Comparison of ENCODE assay signal across 16 cellular contexts in genomic region chr10:33100996-33101747, GRCh38.
DNase-seq lines count a peak whose midpoint lies in the region; ATAC-seq, FAIRE-seq and TF ChIP-seq lines count a peak whose summit lies in the region.
"Had no signal": no experiment of that assay in that cellular context is flagged by ENCODE, and none has a peak within 500 bp of the region (broad histone marks: within the 10 kb centered on the region; RNA-seq: fewer than 3 reads in every experiment).

No MANE protein-coding gene starts in this region.

- H3K4me1 Mint-ChIP-seq in CD4-positive, CD25-positive, alpha-beta regulatory T cell = peaks cover 41 to 71% (median 57%) of the 10 kb centered on the region in 4 donors
- H3K4me1 Mint-ChIP-seq in activated T-helper 17 cell treated with anti-CD3 and anti-CD28 coated beads, Interleukin-2, amount 50 U/mL, for 72 hours = peaks cover 36% of the 10 kb centered on the region

- H3K36me3 ChIP-seq in CD4-positive, CD25-positive, alpha-beta regulatory T cell (ENCODE audit: control insufficient read depth, insufficient read depth, low read length) = peaks cover 8% of the 10 kb centered on the region
- no peaks in the 10 kb centered on the region for H3K36me3 ChIP-seq in keratinocyte (ENCODE audit: control insufficient read depth in 2 of 2, extremely low read depth in 1 of 2, insufficient read depth in 2 of 2, low read length in 2 of 2)
- no peaks in the 10 kb centered on the region for H3K36me3 ChIP-seq in upper lobe of left lung
- H3K36me3 ChIP-seq: sigmoid colon, stomach had no signal

- in situ Hi-C loops in KBM-7 (cut with MboI; ENCODE audit: low pct_unique_long_range_greater_than_20kb, low sequenced_read_pairs) = no loop called here

- H3K36me3 Mint-ChIP-seq in CD4-positive, CD25-positive, alpha-beta regulatory T cell = peaks cover 20% of the 10 kb centered on the region
- H3K36me3 Mint-ChIP-seq in activated T-helper 17 cell treated with anti-CD3 and anti-CD28 coated beads, Interleukin-2, amount 50 U/mL, for 72 hours (ENCODE audit: low read depth) = no peaks in the 10 kb centered on the region

- H2AFZ ChIP-seq in keratinocyte (ENCODE audit: control insufficient read depth, low read length) = peak overlapping the region; percentile 64

- whole genome bisulfite sequencing in upper lobe of left lung, 2 donors = 79 to 83% methylated on average over 3 of the region's 3 CpGs

- H3K4me3 Mint-ChIP-seq in CD4-positive, CD25-positive, alpha-beta regulatory T cell = peak overlapping the region in 3 of 4 donors; percentile 2 to 29 (median 10)
- peak overlapping the region; percentile 76 for H3K4me3 Mint-ChIP-seq in activated T-helper 17 cell treated with anti-CD3 and anti-CD28 coated beads, Interleukin-2, amount 50 U/mL, for 72 hours

- peak; percentile 95 for FAIRE-seq in keratinocyte (lab: Jason Lieb, UNC)
- FAIRE-seq: GM12892, RCC 7860 had no signal

- no peak overlapping the region for H3K4me2 ChIP-seq in keratinocyte (ENCODE audit: control insufficient read depth, extremely low read depth, insufficient read depth, low read depth, low read length)

- H3K27ac ChIP-seq in CD4-positive, CD25-positive, alpha-beta regulatory T cell (ENCODE audit: insufficient read depth, low read length, poor library complexity, severe bottlenecking) = peak overlapping the region; percentile 68
- H3K27ac ChIP-seq in keratinocyte (ENCODE audit: control insufficient read depth, insufficient read depth, low read length) (peak overlapping the region; percentile 11), upper lobe of left lung (no peak overlapping the region)
- H3K27ac ChIP-seq: sigmoid colon, stomach had no signal

- no peaks in the 10 kb centered on the region for H3K27me3 ChIP-seq in CD4-positive, CD25-positive, alpha-beta regulatory T cell (ENCODE audit: control insufficient read depth, insufficient read depth, low read length)
- no peaks in the 10 kb centered on the region for H3K27me3 ChIP-seq in keratinocyte (ENCODE audit: control insufficient read depth, extremely low read depth, insufficient read depth, low read length)
- no peaks in the 10 kb centered on the region for H3K27me3 ChIP-seq in upper lobe of left lung
- H3K27me3 ChIP-seq: sigmoid colon, stomach had no signal

- peak in 1 of 3 donors; percentile 57 for DNase-seq in CD4-positive, CD25-positive, alpha-beta regulatory T cell
- peak; percentile 63 for DNase-seq in KBM-7
- DNase-seq in keratinocyte (ENCODE audit: low read depth, low spot score) = no peak
- no peak for DNase-seq in midbrain (lab: John Stamatoyannopoulos, UW)
- no peak for DNase-seq in upper lobe of left lung
- DNase-seq in T1000 (lab: John Stamatoyannopoulos, UW) = no peak
- DNase-seq in NCI-H2227 (lab: John Stamatoyannopoulos, UW; ENCODE audit: unreplicated experiment) = no peak
- DNase-seq: NCI-H1105; NCI-H446 treated with DMSO at 0.1 percent for 48 hours; sigmoid colon; stimulated activated CD4-positive, alpha-beta T cell treated with anti-CD3 and anti-CD28 coated beads, Interleukin-4, amount 100 ng/mL, for 4 hours; stomach; T-helper 9 cell had no signal

- H3K4me3 ChIP-seq in CD4-positive, CD25-positive, alpha-beta regulatory T cell (ENCODE audit: low read depth, low read length) = peak overlapping the region; percentile 47
- H3K4me3 ChIP-seq in keratinocyte (ENCODE audit: control insufficient read depth in 2 of 3, extremely low read depth in 1 of 3, insufficient read depth in 2 of 3, low read depth in 1 of 3, low read length in 3 of 3) = no peak overlapping the region
- no peak overlapping the region for H3K4me3 ChIP-seq in upper lobe of left lung
- H3K4me3 ChIP-seq: sigmoid colon, stomach had no signal

- H3K79me2 ChIP-seq in keratinocyte (ENCODE audit: control insufficient read depth, insufficient read depth, low read length) = no peaks in the 10 kb centered on the region

- TF ChIP-seq CTCF in keratinocyte (optimal IDR thresholded peaks at IDR 0.05 in 1 of 3, IDR thresholded peaks at IDR 0.05 in 1 of 3, conservative IDR thresholded peaks at IDR 0.05 in 1 of 3; ENCODE audit: extremely low read depth in 1 of 3, insufficient read depth in 2 of 3, low read length in 3 of 3) (no peak), upper lobe of left lung (IDR thresholded peaks at IDR 0.05) (no peak)

- no peak for ATAC-seq in CD4-positive, CD25-positive, alpha-beta regulatory T cell (ENCODE audit: low read depth in 2 of 2)
- ATAC-seq in activated T-helper 17 cell treated with anti-CD3 and anti-CD28 coated beads, Interleukin-2, amount 50 U/mL, for 72 hours (replicated peaks) = peak; percentile 64
- no peak for ATAC-seq in upper lobe of left lung (ENCODE audit: low FRiP score in 2 of 2)

- H3K4me1 ChIP-seq in CD4-positive, CD25-positive, alpha-beta regulatory T cell (ENCODE audit: control insufficient read depth, insufficient read depth, low read length, poor library complexity, severe bottlenecking) = peaks cover 39% of the 10 kb centered on the region
- H3K4me1 ChIP-seq in keratinocyte (ENCODE audit: control insufficient read depth, extremely low read depth, insufficient read depth, low read length) (peaks cover 17% of the 10 kb centered on the region), upper lobe of left lung (no peaks in the 10 kb centered on the region)
- H3K4me1 ChIP-seq: sigmoid colon, stomach had no signal

- H3K27me3 Mint-ChIP-seq in CD4-positive, CD25-positive, alpha-beta regulatory T cell = no peaks in the 10 kb centered on the region
- no peaks in the 10 kb centered on the region for H3K27me3 Mint-ChIP-seq in activated T-helper 17 cell treated with anti-CD3 and anti-CD28 coated beads, Interleukin-2, amount 50 U/mL, for 72 hours

- dilution Hi-C loops in keratinocyte (cut with MboI; ENCODE audit: extremely low pct_ligation_motif_present, low sequenced_read_pairs) = no loop called here

- H3K9me3 ChIP-seq in CD4-positive, CD25-positive, alpha-beta regulatory T cell (ENCODE audit: control insufficient read depth in 2 of 2, low read length in 2 of 2) = peaks cover 5 to 11% of the 10 kb centered on the region in 2 experiments
- no peaks in the 10 kb centered on the region for H3K9me3 ChIP-seq in keratinocyte (ENCODE audit: control insufficient read depth, low read depth, low read length)
- H3K9me3 ChIP-seq in upper lobe of left lung = no peaks in the 10 kb centered on the region

- H3K9me3 Mint-ChIP-seq in CD4-positive, CD25-positive, alpha-beta regulatory T cell = peaks cover 0 to 16% (median 3%) of the 10 kb centered on the region in 7 donors
- peaks cover 13% of the 10 kb centered on the region for H3K9me3 Mint-ChIP-seq in activated T-helper 17 cell treated with anti-CD3 and anti-CD28 coated beads, Interleukin-2, amount 50 U/mL, for 72 hours

- TF ChIP-seq EP300 in upper lobe of left lung (IDR thresholded peaks at IDR 0.05) = no peak

- peak overlapping the region; percentile 72 to 95 (median 74) for H3K27ac Mint-ChIP-seq in CD4-positive, CD25-positive, alpha-beta regulatory T cell
- H3K27ac Mint-ChIP-seq in activated T-helper 17 cell treated with anti-CD3 and anti-CD28 coated beads, Interleukin-2, amount 50 U/mL, for 72 hours = peak overlapping the region; percentile 90

- no peaks in the 10 kb centered on the region for H3K9me1 ChIP-seq in keratinocyte (ENCODE audit: control insufficient read depth, extremely low read depth, insufficient read depth, low read length)

- H3K9ac ChIP-seq in keratinocyte (ENCODE audit: control insufficient read depth, extremely low read depth, insufficient read depth, low read length) = no peak overlapping the region

- H4K20me1 ChIP-seq in keratinocyte (ENCODE audit: control insufficient read depth, extremely low read depth, insufficient read depth, low read length) = no peaks in the 10 kb centered on the region

- no peak for TF ChIP-seq POLR2A in upper lobe of left lung (IDR thresholded peaks at IDR 0.05)

Comparison
In these comparisons a context has a peak if more than half of its experiments do, and no peak if none do; other contexts are left out.
1. H3K27ac ChIP-seq: peak in CD4-positive, CD25-positive, alpha-beta regulatory T cell (single experiment) and keratinocyte (single experiment); none in upper lobe of left lung (0 of 4).